Comparison of ENCODE assay signal across 9 cellular contexts in the genomic region with DNA sequence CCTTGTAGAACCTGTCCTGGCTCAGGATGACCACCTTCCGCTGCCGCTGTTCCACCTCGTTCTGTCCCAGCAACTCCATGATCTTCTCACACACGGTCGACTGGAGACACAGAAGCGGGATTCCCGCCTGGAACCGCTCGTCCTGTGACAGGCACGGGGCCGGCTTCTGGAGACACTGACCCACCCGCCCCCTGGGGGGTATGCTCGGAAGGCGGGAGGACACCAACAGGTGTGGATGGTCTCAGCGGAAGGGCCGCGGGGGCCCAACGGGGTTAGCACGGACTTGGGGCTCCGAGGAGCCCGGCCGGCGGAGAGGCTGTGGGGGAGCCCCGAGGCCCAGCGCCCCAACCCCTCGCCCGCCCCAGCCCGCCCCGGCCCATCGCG. TPM values are rescaled to one million over a fixed set of nuclear protein-coding genes. Genes with fewer than 3 reads are reported as not detected.
DNase-seq lines count a peak whose midpoint lies in the region; ATAC-seq lines count a peak whose summit lies in the region.
"Had no signal": no experiment of that assay in that cellular context is flagged by ENCODE, and none has a peak within 500 bp of the region (broad histone marks: within the 10 kb centered on the region; RNA-seq: fewer than 3 reads in every experiment).

No MANE protein-coding gene starts in this region.

- H3K27me3 ChIP-seq in skeletal muscle tissue (ENCODE audit: control insufficient read depth in 3 of 3, insufficient read depth in 3 of 3, low read length in 3 of 3) = no peaks in the 10 kb centered on the region

- no peaks in the 10 kb centered on the region for H3K27me3 Mint-ChIP-seq in activated naive CD8-positive, alpha-beta T cell treated with anti-CD3 and anti-CD28 coated beads for 36 hours

- H3K27ac ChIP-seq in skeletal muscle tissue (ENCODE audit: low read depth, low read length) = peak overlapping the region; percentile 56

- H3K9me3 ChIP-seq in skeletal muscle tissue (ENCODE audit: control insufficient read depth in 3 of 3, low read length in 3 of 3) = no peaks in the 10 kb centered on the region

- peak overlapping the region; percentile 78 for H3K4me3 Mint-ChIP-seq in activated naive CD8-positive, alpha-beta T cell treated with anti-CD3 and anti-CD28 coated beads for 36 hours

- H3K4me3 ChIP-seq in iPS-11a (ENCODE audit: low read depth, low read length) (peak overlapping the region; percentile 70), skeletal muscle tissue (ENCODE audit: low read length in 3 of 3) (peak overlapping the region; percentile 82 to 85 (median 84))

- no peak overlapping the region for H3K27ac Mint-ChIP-seq in activated naive CD8-positive, alpha-beta T cell treated with anti-CD3 and anti-CD28 coated beads for 36 hours

- peaks cover 7% of the 10 kb centered on the region for H3K4me1 Mint-ChIP-seq in activated naive CD8-positive, alpha-beta T cell treated with anti-CD3 and anti-CD28 coated beads for 36 hours

- H3K36me3 ChIP-seq in skeletal muscle tissue (ENCODE audit: control insufficient read depth in 3 of 3, insufficient read depth in 3 of 3, low read length in 3 of 3) = peaks cover 26 to 38% (median 35%) of the 10 kb centered on the region in 3 donors

- no peaks in the 10 kb centered on the region for H3K9me3 Mint-ChIP-seq in activated naive CD8-positive, alpha-beta T cell treated with anti-CD3 and anti-CD28 coated beads for 36 hours

- H3K9ac ChIP-seq in skeletal muscle tissue (ENCODE audit: low read depth in 1 of 3, low read length in 3 of 3) = peak overlapping the region; percentile 79 to 92 (median 85)

- ATAC-seq in GM21529 (IDR thresholded peaks at IDR 0.05; ENCODE audit: unreplicated experiment) = peak; percentile 26

- peaks cover 9 to 17% (median 11%) of the 10 kb centered on the region in 3 donors for H3K4me1 ChIP-seq in skeletal muscle tissue (ENCODE audit: control insufficient read depth in 3 of 3, insufficient read depth in 3 of 3, low read length in 3 of 3)

- H3K36me3 Mint-ChIP-seq in activated naive CD8-positive, alpha-beta T cell treated with anti-CD3 and anti-CD28 coated beads for 36 hours = no peaks in the 10 kb centered on the region

- peak; percentile 41 to 55 for DNase-seq in SHP77 (lab: John Stamatoyannopoulos, UW)
- no peak for DNase-seq in SHP77 treated with DMSO at 0.1 percent for 48 hours (lab: John Stamatoyannopoulos, UW)
- peak; percentile 52 for DNase-seq in LHCN-M2 (ENCODE audit: low read depth)
- no peak for DNase-seq in activated naive CD8-positive, alpha-beta T cell treated with anti-CD3 and anti-CD28 coated beads for 36 hours
- DNase-seq in cerebellar cortex (ENCODE audit: low spot score) = no peak

RNA-seq across cellular contexts. Expression of a gene that starts 0.5 kb away (rescaled TPM):
- total RNA-seq in LHCN-M2 (2014; rRNA removed) (44.1 and 54.4 TPM in 2 replicates), skeletal muscle tissue (9.4 TPM)
- polyA plus RNA-seq in LHCN-M2 (2012) = 33.3 TPM
- 10 to 100 TPM; 22.1 to 23.0 TPM for total RNA-seq in activated naive CD8-positive, alpha-beta T cell treated with anti-CD3 and anti-CD28 coated beads for 36 hours

RNA-seq across cellular contexts. Expression of a gene that starts 14.8 kb away (rescaled TPM):
- not detected in 2 replicates for total RNA-seq in LHCN-M2 (2014; rRNA removed)
- 0.04 TPM for polyA plus RNA-seq in LHCN-M2 (2012)
- total RNA-seq in activated naive CD8-positive, alpha-beta T cell treated with anti-CD3 and anti-CD28 coated beads for 36 hours = not detected
- not detected for total RNA-seq in skeletal muscle tissue
- total RNA-seq: pulmonary artery endothelial cell had no signal

RNA-seq across cellular contexts. Expression of a gene that starts 27.8 kb away (rescaled TPM):
- total RNA-seq in LHCN-M2 (2014; rRNA removed) (27.8 and 31.1 TPM in 2 replicates), skeletal muscle tissue (18.8 TPM)
- 28.4 TPM for polyA plus RNA-seq in LHCN-M2 (2012)
- 10 to 100 TPM; 19.4 to 21.5 TPM for total RNA-seq in activated naive CD8-positive, alpha-beta T cell treated with anti-CD3 and anti-CD28 coated beads for 36 hours

Comparison
In these comparisons a context has a peak if more than half of its experiments do, and no peak if none do; other contexts are left out.
1. DNase-seq: peak in SHP77 (2 of 2) and LHCN-M2 (single experiment); none in SHP77 treated with DMSO at 0.1 percent for 48 hours (single experiment), activated naive CD8-positive, alpha-beta T cell treated with anti-CD3 and anti-CD28 coated beads for 36 hours (single experiment) and cerebellar cortex (single experiment).